In the genomic region with DNA sequence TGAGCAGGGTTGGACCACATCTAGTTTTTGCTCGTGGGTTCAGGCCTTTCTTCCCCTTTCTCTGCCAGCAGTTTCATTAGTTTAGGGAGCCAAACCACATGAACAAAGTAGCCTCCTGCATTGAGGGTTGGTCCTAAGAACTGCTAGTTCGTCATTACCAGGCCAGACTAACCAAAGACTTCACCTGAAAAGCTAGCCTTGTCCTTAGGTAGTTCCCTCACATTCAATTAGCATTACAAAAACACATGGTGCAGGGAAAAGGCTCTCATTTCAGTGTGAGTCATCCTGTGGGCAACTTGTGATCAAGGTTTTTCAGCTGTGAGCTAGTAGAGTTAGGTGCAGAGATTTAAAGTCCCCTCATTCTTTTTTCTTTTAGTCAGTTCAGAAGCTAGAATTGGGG, we compare ENCODE assay signal across 13 cellular contexts.
DNase-seq lines count a peak whose midpoint lies in the region; ATAC-seq, FAIRE-seq and TF ChIP-seq lines count a peak whose summit lies in the region.
"Had no signal": no experiment of that assay in that cellular context is flagged by ENCODE, and none has a peak within 500 bp of the region (broad histone marks: within the 10 kb centered on the region; RNA-seq: fewer than 3 reads in every experiment).

No MANE protein-coding gene starts in this region.

- TF ChIP-seq EP300 in GM12878 (IDR thresholded peaks at IDR 0.05; ENCODE audit: borderline replicate concordance in 1 of 2, control insufficient read depth in 1 of 2, low read depth in 2 of 2, low read length in 2 of 2) (no peak), upper lobe of left lung (IDR thresholded peaks at IDR 0.05) (no peak)

- ATAC-seq in GM12878 (peak; percentile 87), upper lobe of left lung (ENCODE audit: low FRiP score in 2 of 2) (no peak)
- ATAC-seq: left lobe of liver had no signal

- TF ChIP-seq POLR2A in GM12878 (IDR thresholded peaks at IDR 0.05; ENCODE audit: low read depth, low read length) (no peak), upper lobe of left lung (IDR thresholded peaks at IDR 0.05) (no peak)

- BruUV-seq in GM12878 (replicated peaks; lab: Mats Ljungman, UMichigan), result no TSS peak

- no peaks in the 10 kb centered on the region for H3K27me3 Mint-ChIP-seq in CD14-positive monocyte (ENCODE audit: low read depth in 3 of 3)

- H4K20me1 ChIP-seq in GM12878 (ENCODE audit: control insufficient read depth, insufficient read depth), result no peaks in the 10 kb centered on the region
- H4K20me1 ChIP-seq in keratinocyte (ENCODE audit: control insufficient read depth, extremely low read depth, insufficient read depth, low read length), result no peaks in the 10 kb centered on the region

- no peak for TF ChIP-seq RAD21 in GM12878 (IDR thresholded peaks at IDR 0.05; ENCODE audit: insufficient read depth, low read depth, low read length)

- H3K27me3 ChIP-seq in HUES48 (ENCODE audit: control insufficient read depth, insufficient read depth, low read length) (no peaks in the 10 kb centered on the region), GM12878 (replicated peaks in 1 of 2; ENCODE audit: control insufficient read depth in 2 of 2, insufficient read depth in 2 of 2, low read length in 1 of 2) (no peaks in the 10 kb centered on the region), keratinocyte (ENCODE audit: control insufficient read depth, extremely low read depth, insufficient read depth, low read length) (no peaks in the 10 kb centered on the region), upper lobe of left lung (no peaks in the 10 kb centered on the region)
- H3K27me3 ChIP-seq: ascending aorta had no signal

- H3K36me3 ChIP-seq in HUES48 (ENCODE audit: control insufficient read depth, insufficient read depth, low read length) (no peaks in the 10 kb centered on the region), GM12878 (ENCODE audit: control insufficient read depth in 2 of 2, insufficient read depth in 2 of 2, low read length in 1 of 2) (no peaks in the 10 kb centered on the region), keratinocyte (ENCODE audit: control insufficient read depth in 2 of 2, extremely low read depth in 1 of 2, insufficient read depth in 2 of 2, low read length in 2 of 2) (no peaks in the 10 kb centered on the region), upper lobe of left lung (no peaks in the 10 kb centered on the region)
- H3K36me3 ChIP-seq: ascending aorta had no signal

- TF ChIP-seq CTCF in GM12878 (IDR thresholded peaks at IDR 0.05 in 2 of 3, conservative IDR thresholded peaks at IDR 0.05 in 1 of 3; ENCODE audit: control insufficient read depth in 2 of 3, extremely low read depth in 1 of 3, insufficient read depth in 1 of 3, low read depth in 3 of 3, low read length in 3 of 3) (no peak), keratinocyte (optimal IDR thresholded peaks at IDR 0.05 in 1 of 3, IDR thresholded peaks at IDR 0.05 in 1 of 3, conservative IDR thresholded peaks at IDR 0.05 in 1 of 3; ENCODE audit: extremely low read depth in 1 of 3, insufficient read depth in 2 of 3, low read length in 3 of 3) (no peak), upper lobe of left lung (IDR thresholded peaks at IDR 0.05) (no peak), CD14-positive monocyte (IDR thresholded peaks at IDR 0.05) (no peak)

- no peaks in the 10 kb centered on the region for H3K36me3 Mint-ChIP-seq in CD14-positive monocyte

- 0% methylated on average over 2 of the region's 2 CpGs for WGBS in GM12878 (ENCODE audit: insufficient coverage, insufficient replicate concordance, low lambda C conversion rate, missing lambda C conversion rate)
- WGBS in upper lobe of left lung, 2 donors, result 69 to 75% methylated on average over 2 of the region's 2 CpGs

- peak overlapping the region in 1 of 7 donors; percentile 13 for H3K27ac Mint-ChIP-seq in CD14-positive monocyte

- dilution Hi-C loops in keratinocyte (cut with MboI; ENCODE audit: extremely low pct_ligation_motif_present, low sequenced_read_pairs), result no loop called here

- H2AFZ ChIP-seq in GM12878 (ENCODE audit: control insufficient read depth, low read depth, low read length), result no peak overlapping the region
- no peak overlapping the region for H2AFZ ChIP-seq in keratinocyte (ENCODE audit: control insufficient read depth, low read length)

- in situ Hi-C loops in GM12878 (cut with MboI), result no loop called here

- no peak overlapping the region for H3K4me3 Mint-ChIP-seq in CD14-positive monocyte

- H3K9me3 ChIP-seq in HUES48 (ENCODE audit: control insufficient read depth, insufficient read depth, low read length) (no peaks in the 10 kb centered on the region), GM12878 (replicated peaks; ENCODE audit: control insufficient read depth, insufficient read depth, low read length) (no peaks in the 10 kb centered on the region; the same call in 2 of the 3 replicates), keratinocyte (ENCODE audit: control insufficient read depth, low read depth, low read length) (no peaks in the 10 kb centered on the region), upper lobe of left lung (no peaks in the 10 kb centered on the region)
- H3K9me3 ChIP-seq: ascending aorta had no signal

- H3K9ac ChIP-seq in HUES48 (ENCODE audit: low read depth, low read length) (no peak overlapping the region), GM12878 (ENCODE audit: control insufficient read depth, insufficient read depth, low read length) (no peak overlapping the region), keratinocyte (ENCODE audit: control insufficient read depth, extremely low read depth, insufficient read depth, low read length) (no peak overlapping the region)

- H3K4me3 ChIP-seq in HUES48 (ENCODE audit: low read depth, low read length) (no peak overlapping the region), GM12878 (no peak overlapping the region), keratinocyte (ENCODE audit: control insufficient read depth in 2 of 3, extremely low read depth in 1 of 3, insufficient read depth in 2 of 3, low read depth in 1 of 3, low read length in 3 of 3) (no peak overlapping the region), upper lobe of left lung (no peak overlapping the region)
- H3K4me3 ChIP-seq: ascending aorta had no signal

- DNase-seq in ELR (ENCODE audit: low read depth) (peak; percentile 39), GM12878 (ENCODE audit: low read depth, low spot score) (peak; percentile 19), keratinocyte (ENCODE audit: low read depth, low spot score) (no peak), upper lobe of left lung (no peak), CD14-positive monocyte (ENCODE audit: low spot score) (no peak), cerebellar nuclear complex (lab: John Stamatoyannopoulos, UW) (no peak), NCI-H446 treated with DMSO at 0.1 percent for 48 hours (lab: John Stamatoyannopoulos, UW) (no peak)
- DNase-seq: nucleus accumbens; stimulated activated naive CD4-positive, alpha-beta T cell; T1000 had no signal

- intact Hi-C loops in GM12878 (cut with micrococcal nuclease; ENCODE audit: unreplicated experiment), result no loop called here
- intact Hi-C loops in CD14-positive monocyte (cut with micrococcal nuclease), result loop anchor here in 1 of 2 donors (2.0 to 5.0 kb wide), 4 partner anchors 52 to 277 kb away; a partner anchor contains a TSS

- FAIRE-seq in GM12878 (lab: Jason Lieb, UNC), result no peak
- peak; percentile 58 for FAIRE-seq in keratinocyte (lab: Jason Lieb, UNC)

- H3K9me1 ChIP-seq in keratinocyte (ENCODE audit: control insufficient read depth, extremely low read depth, insufficient read depth, low read length), result no peaks in the 10 kb centered on the region

- H3K9me3 Mint-ChIP-seq in CD14-positive monocyte, result peaks cover 0 to 5% (median 2%) of the 10 kb centered on the region in 7 donors

- RAD21 ChIA-PET in GM12878 (lab: Charles Lee; ENCODE audit: unreplicated experiment), result interaction anchor here (1.0 kb wide), 1 partner anchor 9 kb away, joined by 3 read pairs; no protein-coding TSS in a partner anchor

- POLR2A ChIA-PET in GM12878 (lab: Charles Lee), result interaction anchor here (0.6 kb wide), 1 partner anchor 46 kb away, joined by 5 read pairs; no protein-coding TSS in a partner anchor

- CTCF ChIA-PET in GM12878 (lab: Yijun Ruan, JAX), result interaction anchor here (1.0 kb wide), 1 partner anchor 51 kb away, joined by 3 read pairs; no protein-coding TSS in a partner anchor

- no peaks in the 10 kb centered on the region for H3K79me2 ChIP-seq in GM12878 (ENCODE audit: control insufficient read depth, insufficient read depth, low read length)
- no peaks in the 10 kb centered on the region for H3K79me2 ChIP-seq in keratinocyte (ENCODE audit: control insufficient read depth, insufficient read depth, low read length)

- H3K4me1 ChIP-seq in HUES48 (ENCODE audit: control insufficient read depth, insufficient read depth, low read length), result peaks cover 18% of the 10 kb centered on the region
- H3K4me1 ChIP-seq in GM12878 (ENCODE audit: control insufficient read depth, insufficient read depth, low read length), result no peaks in the 10 kb centered on the region
- no peaks in the 10 kb centered on the region for H3K4me1 ChIP-seq in keratinocyte (ENCODE audit: control insufficient read depth, extremely low read depth, insufficient read depth, low read length)
- peaks cover 0 to 21% (median 10%) of the 10 kb centered on the region in 4 donors for H3K4me1 ChIP-seq in upper lobe of left lung
- H3K4me1 ChIP-seq: ascending aorta had no signal

- H3K4me2 ChIP-seq in GM12878 (ENCODE audit: control insufficient read depth, insufficient read depth) (no peak overlapping the region), keratinocyte (ENCODE audit: control insufficient read depth, extremely low read depth, insufficient read depth, low read depth, low read length) (no peak overlapping the region)

- H3K4me1 Mint-ChIP-seq in CD14-positive monocyte, result peaks cover 8% of the 10 kb centered on the region

- H3K27ac ChIP-seq in HUES48 (ENCODE audit: low read depth, low read length) (peak overlapping the region; percentile 56), GM12878 (ENCODE audit: control insufficient read depth, insufficient read depth) (no peak overlapping the region), keratinocyte (ENCODE audit: control insufficient read depth, insufficient read depth, low read length) (no peak overlapping the region), upper lobe of left lung (no peak overlapping the region)
- H3K27ac ChIP-seq: ascending aorta had no signal

- SMC1A ChIA-PET in GM12878 (lab: Charles Lee; ENCODE audit: uncharacterized antibody, unreplicated experiment), result interaction anchor here (1.4 to 1.8 kb wide), 2 partner anchors 41 to 48 kb away, joined by 3 to 8 read pairs; no protein-coding TSS in a partner anchor

TF ChIP-seq in GM12878, 131 proteins besides CTCF, POLR2A, EP300 and RAD21 (continues in another document):
- TF ChIP-seq ATF7 (IDR thresholded peaks at IDR 0.05; ENCODE audit: low read depth), result 0 out of 2 replicates have a peak, but pooled peaks have one; percentile 23
- TF ChIP-seq BACH1 (IDR thresholded peaks at IDR 0.05; ENCODE audit: borderline replicate concordance), result no peak
- no peak for TF ChIP-seq BHLHE40 (IDR thresholded peaks at IDR 0.05; ENCODE audit: borderline replicate concordance in 1 of 2, low read depth in 2 of 2, low read length in 1 of 2)
- TF ChIP-seq IKZF1 (conservative IDR thresholded peaks at IDR 0.05), result peak; percentile 41; the same call in 1 of the 2 replicates
- TF ChIP-seq DPF2 (IDR thresholded peaks at IDR 0.05), result 0 out of 2 replicates have a peak, but pooled peaks have one; percentile 31
- TF ChIP-seq NR2C2 (IDR thresholded peaks at IDR 0.05; ENCODE audit: borderline replicate concordance, control insufficient read depth, insufficient read length, low read depth), result no peak

Comparison
In these comparisons a context has a peak if more than half of its experiments do, and no peak if none do; other contexts are left out.
1. DNase-seq: peak in ELR (single experiment) and GM12878 (single experiment); none in keratinocyte (single experiment), upper lobe of left lung (0 of 2), CD14-positive monocyte (single experiment), cerebellar nuclear complex (0 of 2) and NCI-H446 treated with DMSO at 0.1 percent for 48 hours (single experiment).